Comparison of ENCODE assay signal across 13 cellular contexts in the genomic region with DNA sequence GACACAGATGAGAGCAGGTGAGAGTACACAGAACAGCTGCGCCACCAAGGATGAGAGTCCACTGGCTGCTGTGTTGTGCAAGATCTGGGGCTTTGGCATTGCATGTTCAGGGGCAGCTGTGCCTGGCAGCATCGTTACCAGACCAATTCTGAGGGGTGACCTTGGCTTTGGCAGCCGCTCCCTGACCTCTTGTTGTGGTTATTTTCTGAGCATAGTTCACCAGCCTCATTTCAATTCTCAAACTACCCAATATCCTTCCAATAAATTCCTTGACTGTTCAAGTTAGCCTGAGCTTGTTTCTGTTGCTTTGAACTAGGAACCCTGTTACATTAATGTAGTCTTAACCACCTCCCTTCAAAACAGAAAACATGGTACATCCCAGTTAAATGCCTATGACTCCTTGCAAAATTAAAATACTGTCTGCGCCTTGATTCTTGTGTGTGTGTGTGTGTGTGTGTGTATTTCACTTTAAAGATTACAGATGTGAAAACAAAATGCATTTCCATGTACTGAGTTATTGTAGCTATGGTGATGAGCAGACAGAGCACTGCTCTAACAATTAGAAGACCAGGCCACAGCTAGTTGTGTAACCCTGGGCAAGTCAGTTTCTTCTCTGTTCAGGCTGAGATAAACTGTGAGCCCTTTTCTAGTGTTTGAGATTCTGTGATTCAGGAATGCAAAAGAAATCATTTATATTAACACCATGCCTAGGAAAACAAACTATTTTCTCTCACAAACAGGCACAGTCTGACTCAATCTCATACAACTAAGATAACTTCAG.
DNase-seq lines count a peak whose midpoint lies in the region; ATAC-seq and TF ChIP-seq lines count a peak whose summit lies in the region.
"Had no signal": no experiment of that assay in that cellular context is flagged by ENCODE, and none has a peak within 500 bp of the region (broad histone marks: within the 10 kb centered on the region; RNA-seq: fewer than 3 reads in every experiment).

No MANE protein-coding gene starts in this region.

- H3K36me3 ChIP-seq in mammary epithelial cell (ENCODE audit: insufficient read depth, low read length) (no peaks in the 10 kb centered on the region), heart right ventricle (no peaks in the 10 kb centered on the region), skeletal muscle tissue (ENCODE audit: control insufficient read depth in 3 of 3, insufficient read depth in 3 of 3, low read length in 3 of 3) (no peaks in the 10 kb centered on the region), transverse colon (no peaks in the 10 kb centered on the region)

- H3K27me3 Mint-ChIP-seq in MCF 10A (ENCODE audit: insufficient read depth, unreplicated experiment), result peaks cover 44% of the 10 kb centered on the region

- no peak overlapping the region for H3K4me3 Mint-ChIP-seq in MCF 10A (ENCODE audit: unreplicated experiment)
- H3K4me3 Mint-ChIP-seq: immature natural killer cell had no signal

- BruUV-seq in MCF 10A (replicated peaks; lab: Mats Ljungman, UMichigan) (no TSS peak), mammary epithelial cell (replicated peaks; lab: Mats Ljungman, UMichigan) (no TSS peak)

- H3K4me1 ChIP-seq in mammary epithelial cell (ENCODE audit: insufficient read depth, low read length) (no peaks in the 10 kb centered on the region), heart right ventricle (peaks cover 0 to 15% (median 0%) of the 10 kb centered on the region in 9 donors), skeletal muscle tissue (ENCODE audit: control insufficient read depth in 3 of 3, insufficient read depth in 3 of 3, low read length in 3 of 3) (peaks cover 0 to 8% (median 0%) of the 10 kb centered on the region in 3 donors), transverse colon (peaks cover 0 to 13% (median 3%) of the 10 kb centered on the region in 4 donors)

- H3K9me3 Mint-ChIP-seq in MCF 10A (ENCODE audit: unreplicated experiment), result no peaks in the 10 kb centered on the region
- H3K9me3 Mint-ChIP-seq: immature natural killer cell had no signal

- POLR2A ChIA-PET in MCF 10A (lab: Yijun Ruan, JAX), result no interaction called here

- no peak for TF ChIP-seq POLR2A in transverse colon (IDR thresholded peaks at IDR 0.05)

- no peaks in the 10 kb centered on the region for H3K36me3 Mint-ChIP-seq in MCF 10A (ENCODE audit: insufficient read depth, unreplicated experiment)
- H3K36me3 Mint-ChIP-seq: immature natural killer cell had no signal

- H3K27ac ChIP-seq in mammary epithelial cell (ENCODE audit: insufficient read depth, low read depth, low read length) (no peak overlapping the region), heart right ventricle (peak overlapping the region in 3 of 10 donors; percentile 23 to 43 (median 25)), skeletal muscle tissue (ENCODE audit: low read depth, low read length) (peak overlapping the region; percentile 33), transverse colon (no peak overlapping the region), dorsolateral prefrontal cortex (no peak overlapping the region)
- H3K27ac ChIP-seq: GM23248, VCaP had no signal

- no peak for TF ChIP-seq CTCF in MCF 10A (IDR thresholded peaks at IDR 0.05; ENCODE audit: unreplicated experiment)
- no peak for TF ChIP-seq CTCF in mammary epithelial cell (conservative IDR thresholded peaks at IDR 0.05 in 1 of 2, IDR thresholded peaks at IDR 0.05 in 1 of 2; ENCODE audit: extremely low read depth in 1 of 2, insufficient read depth in 1 of 2, low read depth in 1 of 2, low read length in 2 of 2)
- TF ChIP-seq CTCF in heart right ventricle (IDR thresholded peaks at IDR 0.05), result no peak
- TF ChIP-seq CTCF in transverse colon (IDR thresholded peaks at IDR 0.05), result no peak
- TF ChIP-seq CTCF in dorsolateral prefrontal cortex (IDR thresholded peaks at IDR 0.05 in 54 of 56, conservative IDR thresholded peaks at IDR 0.05 in 2 of 56; ENCODE audit: low read depth in 1 of 56, partially characterized antibody in 56 of 56), result no peak

- no peaks in the 10 kb centered on the region for H3K4me1 Mint-ChIP-seq in MCF 10A (ENCODE audit: insufficient read depth, unreplicated experiment)
- H3K4me1 Mint-ChIP-seq: immature natural killer cell had no signal

- H4K20me1 ChIP-seq in mammary epithelial cell (ENCODE audit: insufficient read depth, low read length), result no peaks in the 10 kb centered on the region

- no peaks in the 10 kb centered on the region for H3K27me3 ChIP-seq in mammary epithelial cell (ENCODE audit: insufficient read depth, low read length)
- H3K27me3 ChIP-seq in heart right ventricle, result no peaks in the 10 kb centered on the region
- peaks cover 0 to 4% (median 0%) of the 10 kb centered on the region in 3 donors for H3K27me3 ChIP-seq in skeletal muscle tissue (ENCODE audit: control insufficient read depth in 3 of 3, insufficient read depth in 3 of 3, low read length in 3 of 3)
- H3K27me3 ChIP-seq in transverse colon, result no peaks in the 10 kb centered on the region
- H3K27me3 ChIP-seq in dorsolateral prefrontal cortex, result peaks cover 0 to 2% (median 0%) of the 10 kb centered on the region in 45 donors

- in situ Hi-C loops in mammary epithelial cell (cut with MboI; ENCODE audit: low sequenced_read_pairs in 2 of 2), result no loop called here
- in situ Hi-C loops in transverse colon (cut with MboI; ENCODE audit: low pct_ligation_motif_present in 1 of 4, low pct_unique_long_range_greater_than_20kb in 1 of 4, low sequenced_read_pairs in 3 of 4), result no loop called here

- H3K9me3 ChIP-seq in mammary epithelial cell (replicated peaks; ENCODE audit: insufficient read depth, low read length), result no peaks in the 10 kb centered on the region
- H3K9me3 ChIP-seq in heart right ventricle, result no peaks in the 10 kb centered on the region
- H3K9me3 ChIP-seq in skeletal muscle tissue (ENCODE audit: control insufficient read depth in 3 of 3, low read length in 3 of 3), result no peaks in the 10 kb centered on the region
- H3K9me3 ChIP-seq in transverse colon, result no peaks in the 10 kb centered on the region

- intact Hi-C loops in MCF 10A (cut with micrococcal nuclease) (no loop called here), mammary epithelial cell (cut with micrococcal nuclease) (no loop called here), heart right ventricle (cut with DNase I) (no loop called here), transverse colon (cut with DNase I; ENCODE audit: low total_unique reads) (no loop called here), dorsolateral prefrontal cortex (cut with DNase I) (no loop called here)

- no peak overlapping the region for H3K4me2 ChIP-seq in mammary epithelial cell (ENCODE audit: insufficient read depth, low read depth, low read length)

- H3K9ac ChIP-seq in mammary epithelial cell (ENCODE audit: insufficient read depth, low read length) (no peak overlapping the region), skeletal muscle tissue (ENCODE audit: low read depth in 1 of 3, low read length in 3 of 3) (no peak overlapping the region)
- H3K9ac ChIP-seq: GM23248 had no signal

- no peak overlapping the region for H2AFZ ChIP-seq in mammary epithelial cell (ENCODE audit: low read depth, low read length)
- H2AFZ ChIP-seq: GM23248 had no signal

- dilution Hi-C loops in mammary epithelial cell (cut with HindIII; ENCODE audit: low sequenced_read_pairs), result no loop called here

- H3K27ac Mint-ChIP-seq in MCF 10A (ENCODE audit: low read depth, unreplicated experiment), result no peak overlapping the region
- H3K27ac Mint-ChIP-seq: immature natural killer cell had no signal

- CTCF ChIA-PET in MCF 10A (lab: Yijun Ruan, JAX) (interaction anchor here (0.6 kb wide), 1 partner anchor 1434 kb away, joined by 4 read pairs; no protein-coding TSS in a partner anchor), mammary epithelial cell (lab: Charles Lee; ENCODE audit: low non-redundant PET) (no interaction called here)

- TF ChIP-seq EP300 in transverse colon (IDR thresholded peaks at IDR 0.05; ENCODE audit: low read depth), result no peak

- 83% methylated on average over 3 of the region's 4 CpGs for WGBS in mammary epithelial cell (ENCODE audit: low coverage, missing lambda C conversion rate)
- WGBS in heart right ventricle, 2 donors, result 54 to 65% methylated on average over 4 of the region's 4 CpGs
- WGBS in transverse colon (ENCODE audit: low coverage in 1 of 2), 2 donors, result 65 to 67% methylated on average over 1 to 4 of the region's 4 CpGs

- H3K4me3 ChIP-seq in mammary epithelial cell (replicated peaks in 1 of 3; ENCODE audit: insufficient read depth in 1 of 3, low read depth in 2 of 3, low read length in 3 of 3) (no peak overlapping the region), heart right ventricle (no peak overlapping the region), skeletal muscle tissue (ENCODE audit: low read length in 3 of 3) (no peak overlapping the region), transverse colon (no peak overlapping the region), dorsolateral prefrontal cortex (no peak overlapping the region)
- H3K4me3 ChIP-seq: GM23248 had no signal

- no peaks in the 10 kb centered on the region for H3K79me2 ChIP-seq in mammary epithelial cell (ENCODE audit: insufficient read depth, low read length)

- ATAC-seq in heart right ventricle, result peak in 7 of 8 donors; percentile 46 to 88 (median 84)

- DNase-seq in MCF 10A (ENCODE audit: unreplicated experiment) (peak; percentile 26), mammary epithelial cell (no peak), NCI-H774 (lab: John Stamatoyannopoulos, UW) (peak; percentile 86), heart right ventricle (peak; percentile 25 to 29), transverse colon (no peak), dorsolateral prefrontal cortex (no peak), NCI-H345 treated with DMSO at 0.1 percent for 48 hours (lab: John Stamatoyannopoulos, UW; ENCODE audit: unreplicated experiment) (no peak)
- DNase-seq: activated naive CD4-positive, alpha-beta T cell treated with Interleukin-2 at 50 U/mL for 16 hours; COR-L47; immature natural killer cell had no signal

Comparison
In these comparisons a context has a peak if more than half of its experiments do, and no peak if none do; other contexts are left out.
1. DNase-seq: peak in MCF 10A (single experiment), NCI-H774 (single experiment) and heart right ventricle (2 of 2); none in mammary epithelial cell (single experiment), transverse colon (single experiment), dorsolateral prefrontal cortex (0 of 10) and NCI-H345 treated with DMSO at 0.1 percent for 48 hours (single experiment).